In the genomic region with DNA sequence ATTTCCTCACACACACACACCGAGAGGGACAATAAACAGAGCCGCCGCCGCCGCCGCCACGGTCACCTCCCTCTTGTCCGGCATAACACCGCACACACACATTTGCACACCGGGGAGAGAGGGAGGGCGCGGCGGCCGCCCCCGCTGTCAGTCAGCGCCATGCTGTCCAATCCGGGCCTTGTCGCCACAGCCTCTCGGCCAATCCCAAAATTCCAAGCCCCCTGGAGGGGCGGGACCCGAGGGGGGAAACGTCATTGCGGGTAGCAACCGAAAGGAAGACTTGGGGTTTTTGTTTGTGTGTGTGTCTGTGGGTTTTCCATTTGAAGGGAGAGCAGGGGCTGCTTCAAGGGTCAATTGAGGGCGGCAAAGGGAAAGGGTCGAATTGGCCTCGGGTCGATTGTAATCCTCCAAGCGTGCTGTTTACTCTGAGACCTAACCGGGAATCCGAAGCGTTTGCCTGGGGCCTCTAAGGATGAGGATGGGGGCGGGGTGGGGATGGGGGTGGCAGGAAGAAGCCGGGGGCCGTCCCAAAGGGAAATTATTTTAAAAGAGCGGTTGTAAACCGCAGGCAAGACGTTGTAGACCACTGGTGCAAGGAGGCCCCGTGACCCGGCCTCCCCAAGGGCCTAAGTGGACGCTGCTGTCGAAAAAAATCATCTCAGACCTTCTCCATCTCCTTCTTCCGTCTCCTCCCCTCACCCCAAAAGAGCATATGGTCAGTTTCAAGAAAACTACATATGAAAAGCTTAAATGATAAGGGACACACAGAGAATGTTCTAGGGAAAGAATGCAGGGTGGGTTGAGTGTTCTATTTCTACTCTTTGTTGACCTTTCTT, we compare ENCODE assay signal across 1 cellular context.
TF ChIP-seq lines count a peak whose summit lies in the region.

A gene with protein sequence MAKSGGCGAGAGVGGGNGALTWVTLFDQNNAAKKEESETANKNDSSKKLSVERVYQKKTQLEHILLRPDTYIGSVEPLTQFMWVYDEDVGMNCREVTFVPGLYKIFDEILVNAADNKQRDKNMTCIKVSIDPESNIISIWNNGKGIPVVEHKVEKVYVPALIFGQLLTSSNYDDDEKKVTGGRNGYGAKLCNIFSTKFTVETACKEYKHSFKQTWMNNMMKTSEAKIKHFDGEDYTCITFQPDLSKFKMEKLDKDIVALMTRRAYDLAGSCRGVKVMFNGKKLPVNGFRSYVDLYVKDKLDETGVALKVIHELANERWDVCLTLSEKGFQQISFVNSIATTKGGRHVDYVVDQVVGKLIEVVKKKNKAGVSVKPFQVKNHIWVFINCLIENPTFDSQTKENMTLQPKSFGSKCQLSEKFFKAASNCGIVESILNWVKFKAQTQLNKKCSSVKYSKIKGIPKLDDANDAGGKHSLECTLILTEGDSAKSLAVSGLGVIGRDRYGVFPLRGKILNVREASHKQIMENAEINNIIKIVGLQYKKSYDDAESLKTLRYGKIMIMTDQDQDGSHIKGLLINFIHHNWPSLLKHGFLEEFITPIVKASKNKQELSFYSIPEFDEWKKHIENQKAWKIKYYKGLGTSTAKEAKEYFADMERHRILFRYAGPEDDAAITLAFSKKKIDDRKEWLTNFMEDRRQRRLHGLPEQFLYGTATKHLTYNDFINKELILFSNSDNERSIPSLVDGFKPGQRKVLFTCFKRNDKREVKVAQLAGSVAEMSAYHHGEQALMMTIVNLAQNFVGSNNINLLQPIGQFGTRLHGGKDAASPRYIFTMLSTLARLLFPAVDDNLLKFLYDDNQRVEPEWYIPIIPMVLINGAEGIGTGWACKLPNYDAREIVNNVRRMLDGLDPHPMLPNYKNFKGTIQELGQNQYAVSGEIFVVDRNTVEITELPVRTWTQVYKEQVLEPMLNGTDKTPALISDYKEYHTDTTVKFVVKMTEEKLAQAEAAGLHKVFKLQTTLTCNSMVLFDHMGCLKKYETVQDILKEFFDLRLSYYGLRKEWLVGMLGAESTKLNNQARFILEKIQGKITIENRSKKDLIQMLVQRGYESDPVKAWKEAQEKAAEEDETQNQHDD (N-terminal part only) (minus strand): TSS at position 98 of the 836 bp plus-strand sequence. CDS start 610 bp downstream, outside the sequence.

TF ChIP-seq in K562, 482 proteins besides CTCF, POLR2A, EP300 and RAD21 (continued from another document and continues in another):
- no peak for TF ChIP-seq PTRF (tag; IDR thresholded peaks at IDR 0.05)
- TF ChIP-seq, protein P1, sequence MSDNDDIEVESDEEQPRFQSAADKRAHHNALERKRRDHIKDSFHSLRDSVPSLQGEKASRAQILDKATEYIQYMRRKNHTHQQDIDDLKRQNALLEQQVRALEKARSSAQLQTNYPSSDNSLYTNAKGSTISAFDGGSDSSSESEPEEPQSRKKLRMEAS (CRISPR knock-in tag; IDR thresholded peaks at IDR 0.05), result peak; percentile 28
- TF ChIP-seq TCF7L2 (IDR thresholded peaks at IDR 0.05; ENCODE audit: low read depth, low read length), result no peak
- TF ChIP-seq CREBBP (IDR thresholded peaks at IDR 0.05; ENCODE audit: low read depth, low read length), result no peak
- 0 out of 2 replicates have a peak, but pooled peaks have one; percentile 17 for TF ChIP-seq TARDBP (IDR thresholded peaks at IDR 0.05)
- no peak for TF ChIP-seq HSF4 (CRISPR knock-in tag; IDR thresholded peaks at IDR 0.05; ENCODE audit: borderline replicate concordance)
- no peak for TF ChIP-seq ZNF134 (CRISPR knock-in tag; conservative IDR thresholded peaks at IDR 0.05)
- TF ChIP-seq MCM5 (IDR thresholded peaks at IDR 0.05; ENCODE audit: low read depth), result no peak
- no peak for TF ChIP-seq SAP30 (IDR thresholded peaks at IDR 0.05; ENCODE audit: borderline replicate concordance, insufficient read depth, low read depth, low read length, poor library complexity, severe bottlenecking)
- TF ChIP-seq RNF2 (IDR thresholded peaks at IDR 0.05), result peak; percentile 65; the same call in 1 of the 2 replicates
- TF ChIP-seq FOXJ3 (CRISPR knock-in tag; IDR thresholded peaks at IDR 0.05), result no peak
- 0 out of 2 replicates have a peak, but pooled peaks have one; percentile 33 for TF ChIP-seq NFIC (IDR thresholded peaks at IDR 0.05)
- no peak for TF ChIP-seq LCOR (CRISPR knock-in tag; IDR thresholded peaks at IDR 0.05)
- 0 out of 2 replicates have a peak, but pooled peaks have one; percentile 11 for TF ChIP-seq CBFA2T2 (conservative IDR thresholded peaks at IDR 0.05)
- TF ChIP-seq NRF1 (conservative IDR thresholded peaks at IDR 0.05 in 1 of 2, IDR thresholded peaks at IDR 0.05 in 1 of 2), result peak; percentile 38 to 55; a peak in 3 of 4 replicates
- no peak for TF ChIP-seq PPARD (CRISPR knock-in tag; IDR thresholded peaks at IDR 0.05)
- no peak for TF ChIP-seq TCF7 (IDR thresholded peaks at IDR 0.05; ENCODE audit: borderline replicate concordance)
- TF ChIP-seq, protein P2, sequence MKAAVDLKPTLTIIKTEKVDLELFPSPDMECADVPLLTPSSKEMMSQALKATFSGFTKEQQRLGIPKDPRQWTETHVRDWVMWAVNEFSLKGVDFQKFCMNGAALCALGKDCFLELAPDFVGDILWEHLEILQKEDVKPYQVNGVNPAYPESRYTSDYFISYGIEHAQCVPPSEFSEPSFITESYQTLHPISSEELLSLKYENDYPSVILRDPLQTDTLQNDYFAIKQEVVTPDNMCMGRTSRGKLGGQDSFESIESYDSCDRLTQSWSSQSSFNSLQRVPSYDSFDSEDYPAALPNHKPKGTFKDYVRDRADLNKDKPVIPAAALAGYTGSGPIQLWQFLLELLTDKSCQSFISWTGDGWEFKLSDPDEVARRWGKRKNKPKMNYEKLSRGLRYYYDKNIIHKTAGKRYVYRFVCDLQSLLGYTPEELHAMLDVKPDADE (conservative IDR thresholded peaks at IDR 0.05; ENCODE audit: control insufficient read depth, low read depth, low read length), result 0 out of 2 replicates have a peak, but pooled peaks have one; percentile 4
- TF ChIP-seq, protein P3, sequence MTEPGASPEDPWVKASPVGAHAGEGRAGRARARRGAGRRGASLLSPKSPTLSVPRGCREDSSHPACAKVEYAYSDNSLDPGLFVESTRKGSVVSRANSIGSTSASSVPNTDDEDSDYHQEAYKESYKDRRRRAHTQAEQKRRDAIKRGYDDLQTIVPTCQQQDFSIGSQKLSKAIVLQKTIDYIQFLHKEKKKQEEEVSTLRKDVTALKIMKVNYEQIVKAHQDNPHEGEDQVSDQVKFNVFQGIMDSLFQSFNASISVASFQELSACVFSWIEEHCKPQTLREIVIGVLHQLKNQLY (CRISPR knock-in tag; conservative IDR thresholded peaks at IDR 0.05), result no peak
- no peak for TF ChIP-seq ZNF140 (CRISPR knock-in tag; IDR thresholded peaks at IDR 0.05)
- no peak for TF ChIP-seq TEAD2 (tag; IDR thresholded peaks at IDR 0.05)
- no peak for TF ChIP-seq HEY1 (CRISPR knock-in tag; IDR thresholded peaks at IDR 0.05; ENCODE audit: borderline replicate concordance)
- peak; percentile 41; the same call in 1 of the 2 replicates for TF ChIP-seq CBFB (CRISPR knock-in tag; IDR thresholded peaks at IDR 0.05)
- TF ChIP-seq ZNF24 (IDR thresholded peaks at IDR 0.05), result no peak
- TF ChIP-seq, protein P4, sequence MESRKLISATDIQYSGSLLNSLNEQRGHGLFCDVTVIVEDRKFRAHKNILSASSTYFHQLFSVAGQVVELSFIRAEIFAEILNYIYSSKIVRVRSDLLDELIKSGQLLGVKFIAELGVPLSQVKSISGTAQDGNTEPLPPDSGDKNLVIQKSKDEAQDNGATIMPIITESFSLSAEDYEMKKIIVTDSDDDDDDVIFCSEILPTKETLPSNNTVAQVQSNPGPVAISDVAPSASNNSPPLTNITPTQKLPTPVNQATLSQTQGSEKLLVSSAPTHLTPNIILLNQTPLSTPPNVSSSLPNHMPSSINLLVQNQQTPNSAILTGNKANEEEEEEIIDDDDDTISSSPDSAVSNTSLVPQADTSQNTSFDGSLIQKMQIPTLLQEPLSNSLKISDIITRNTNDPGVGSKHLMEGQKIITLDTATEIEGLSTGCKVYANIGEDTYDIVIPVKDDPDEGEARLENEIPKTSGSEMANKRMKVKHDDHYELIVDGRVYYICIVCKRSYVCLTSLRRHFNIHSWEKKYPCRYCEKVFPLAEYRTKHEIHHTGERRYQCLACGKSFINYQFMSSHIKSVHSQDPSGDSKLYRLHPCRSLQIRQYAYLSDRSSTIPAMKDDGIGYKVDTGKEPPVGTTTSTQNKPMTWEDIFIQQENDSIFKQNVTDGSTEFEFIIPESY (CRISPR knock-in tag; IDR thresholded peaks at IDR 0.05), result no peak
- TF ChIP-seq MYBL2 (IDR thresholded peaks at IDR 0.05; ENCODE audit: low read depth), result no peak
- no peak for TF ChIP-seq MYBL2 (CRISPR knock-in tag; IDR thresholded peaks at IDR 0.05; ENCODE audit: borderline replicate concordance)
- TF ChIP-seq, protein P5, sequence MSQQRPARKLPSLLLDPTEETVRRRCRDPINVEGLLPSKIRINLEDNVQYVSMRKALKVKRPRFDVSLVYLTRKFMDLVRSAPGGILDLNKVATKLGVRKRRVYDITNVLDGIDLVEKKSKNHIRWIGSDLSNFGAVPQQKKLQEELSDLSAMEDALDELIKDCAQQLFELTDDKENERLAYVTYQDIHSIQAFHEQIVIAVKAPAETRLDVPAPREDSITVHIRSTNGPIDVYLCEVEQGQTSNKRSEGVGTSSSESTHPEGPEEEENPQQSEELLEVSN (IDR thresholded peaks at IDR 0.05; ENCODE audit: borderline replicate concordance in 1 of 2, extremely low read depth in 1 of 2, insufficient read depth in 1 of 2, insufficient read length in 1 of 2, low read depth in 1 of 2, low read length in 1 of 2, poor library complexity in 1 of 2, severe bottlenecking in 1 of 2), result no peak
- TF ChIP-seq, protein P6, sequence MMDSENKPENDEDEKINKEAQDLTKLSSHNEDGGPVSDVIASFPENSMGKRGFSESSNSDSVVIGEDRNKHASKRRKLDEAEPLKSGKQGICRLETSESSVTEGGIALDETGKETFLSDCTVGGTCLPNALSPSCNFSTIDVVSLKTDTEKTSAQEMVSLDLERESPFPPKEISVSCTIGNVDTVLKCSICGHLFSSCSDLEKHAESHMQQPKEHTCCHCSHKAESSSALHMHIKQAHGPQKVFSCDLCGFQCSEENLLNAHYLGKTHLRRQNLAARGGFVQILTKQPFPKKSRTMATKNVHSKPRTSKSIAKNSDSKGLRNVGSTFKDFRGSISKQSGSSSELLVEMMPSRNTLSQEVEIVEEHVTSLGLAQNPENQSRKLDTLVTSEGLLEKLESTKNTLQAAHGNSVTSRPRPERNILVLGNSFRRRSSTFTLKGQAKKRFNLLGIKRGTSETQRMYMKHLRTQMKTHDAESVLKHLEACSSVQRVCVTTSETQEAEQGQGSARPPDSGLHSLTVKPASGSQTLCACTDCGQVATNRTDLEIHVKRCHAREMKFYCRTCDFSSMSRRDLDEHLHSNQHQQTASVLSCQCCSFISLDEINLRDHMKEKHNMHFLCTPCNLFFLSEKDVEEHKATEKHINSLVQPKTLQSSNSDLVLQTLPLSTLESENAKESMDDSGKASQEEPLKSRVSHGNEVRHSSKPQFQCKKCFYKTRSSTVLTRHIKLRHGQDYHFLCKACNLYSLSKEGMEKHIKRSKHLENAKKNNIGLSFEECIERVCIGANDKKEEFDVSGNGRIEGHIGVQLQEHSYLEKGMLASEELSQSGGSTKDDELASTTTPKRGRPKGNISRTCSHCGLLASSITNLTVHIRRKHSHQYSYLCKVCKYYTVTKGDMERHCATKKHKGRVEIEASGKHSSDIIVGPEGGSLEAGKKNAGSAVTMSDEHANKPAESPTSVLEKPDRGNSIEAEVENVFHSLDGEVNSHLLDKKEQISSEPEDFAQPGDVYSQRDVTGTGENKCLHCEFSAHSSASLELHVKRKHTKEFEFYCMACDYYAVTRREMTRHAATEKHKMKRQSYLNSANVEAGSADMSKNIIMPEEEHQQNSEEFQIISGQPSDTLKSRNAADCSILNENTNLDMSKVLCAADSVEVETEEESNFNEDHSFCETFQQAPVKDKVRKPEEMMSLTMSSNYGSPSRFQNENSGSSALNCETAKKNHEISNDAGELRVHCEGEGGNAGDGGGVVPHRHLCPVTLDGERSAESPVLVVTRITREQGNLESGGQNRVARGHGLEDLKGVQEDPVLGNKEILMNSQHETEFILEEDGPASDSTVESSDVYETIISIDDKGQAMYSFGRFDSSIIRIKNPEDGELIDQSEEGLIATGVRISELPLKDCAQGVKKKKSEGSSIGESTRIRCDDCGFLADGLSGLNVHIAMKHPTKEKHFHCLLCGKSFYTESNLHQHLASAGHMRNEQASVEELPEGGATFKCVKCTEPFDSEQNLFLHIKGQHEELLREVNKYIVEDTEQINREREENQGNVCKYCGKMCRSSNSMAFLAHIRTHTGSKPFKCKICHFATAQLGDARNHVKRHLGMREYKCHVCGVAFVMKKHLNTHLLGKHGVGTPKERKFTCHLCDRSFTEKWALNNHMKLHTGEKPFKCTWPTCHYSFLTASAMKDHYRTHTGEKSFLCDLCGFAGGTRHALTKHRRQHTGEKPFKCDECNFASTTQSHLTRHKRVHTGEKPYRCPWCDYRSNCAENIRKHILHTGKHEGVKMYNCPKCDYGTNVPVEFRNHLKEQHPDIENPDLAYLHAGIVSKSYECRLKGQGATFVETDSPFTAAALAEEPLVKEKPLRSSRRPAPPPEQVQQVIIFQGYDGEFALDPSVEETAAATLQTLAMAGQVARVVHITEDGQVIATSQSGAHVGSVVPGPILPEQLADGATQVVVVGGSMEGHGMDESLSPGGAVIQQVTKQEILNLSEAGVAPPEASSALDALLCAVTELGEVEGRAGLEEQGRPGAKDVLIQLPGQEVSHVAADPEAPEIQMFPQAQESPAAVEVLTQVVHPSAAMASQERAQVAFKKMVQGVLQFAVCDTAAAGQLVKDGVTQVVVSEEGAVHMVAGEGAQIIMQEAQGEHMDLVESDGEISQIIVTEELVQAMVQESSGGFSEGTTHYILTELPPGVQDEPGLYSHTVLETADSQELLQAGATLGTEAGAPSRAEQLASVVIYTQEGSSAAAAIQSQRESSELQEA (IDR thresholded peaks at IDR 0.05; ENCODE audit: low read depth), result no peak; the same call in 1 of the 2 replicates
- no peak for TF ChIP-seq ZNF133 (CRISPR knock-in tag; IDR thresholded peaks at IDR 0.05)
- no peak for TF ChIP-seq TAF15 (IDR thresholded peaks at IDR 0.05; ENCODE audit: low read depth, low read length)
- TF ChIP-seq ZNF644 (tag; IDR thresholded peaks at IDR 0.05; ENCODE audit: low read depth), result no peak
- no peak; the same call in 1 of the 2 replicates for TF ChIP-seq ZBTB7A (IDR thresholded peaks at IDR 0.05; ENCODE audit: borderline replicate concordance, control insufficient read depth, low read depth, low read length)
- no peak for TF ChIP-seq TAL1 (IDR thresholded peaks at IDR 0.05)
- TF ChIP-seq KDM5B (IDR thresholded peaks at IDR 0.05; ENCODE audit: insufficient replicate concordance, low read depth, low read length), result peak; percentile 65
- TF ChIP-seq, protein P7, sequence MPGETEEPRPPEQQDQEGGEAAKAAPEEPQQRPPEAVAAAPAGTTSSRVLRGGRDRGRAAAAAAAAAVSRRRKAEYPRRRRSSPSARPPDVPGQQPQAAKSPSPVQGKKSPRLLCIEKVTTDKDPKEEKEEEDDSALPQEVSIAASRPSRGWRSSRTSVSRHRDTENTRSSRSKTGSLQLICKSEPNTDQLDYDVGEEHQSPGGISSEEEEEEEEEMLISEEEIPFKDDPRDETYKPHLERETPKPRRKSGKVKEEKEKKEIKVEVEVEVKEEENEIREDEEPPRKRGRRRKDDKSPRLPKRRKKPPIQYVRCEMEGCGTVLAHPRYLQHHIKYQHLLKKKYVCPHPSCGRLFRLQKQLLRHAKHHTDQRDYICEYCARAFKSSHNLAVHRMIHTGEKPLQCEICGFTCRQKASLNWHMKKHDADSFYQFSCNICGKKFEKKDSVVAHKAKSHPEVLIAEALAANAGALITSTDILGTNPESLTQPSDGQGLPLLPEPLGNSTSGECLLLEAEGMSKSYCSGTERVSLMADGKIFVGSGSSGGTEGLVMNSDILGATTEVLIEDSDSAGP (CRISPR knock-in tag; IDR thresholded peaks at IDR 0.05), result no peak
- no peak for TF ChIP-seq NELFE (IDR thresholded peaks at IDR 0.05; ENCODE audit: insufficient read depth, insufficient read length)
- TF ChIP-seq RBM39 (optimal IDR thresholded peaks at IDR 0.05; ENCODE audit: low read depth, low read length), result no peak
- no peak for TF ChIP-seq ZNF146 (CRISPR knock-in tag; IDR thresholded peaks at IDR 0.05; ENCODE audit: unreplicated experiment)
- no peak for TF ChIP-seq MCM2 (IDR thresholded peaks at IDR 0.05; ENCODE audit: low read depth)
